Comparison of ENCODE assay signal across 1 cellular context in the genomic region with DNA sequence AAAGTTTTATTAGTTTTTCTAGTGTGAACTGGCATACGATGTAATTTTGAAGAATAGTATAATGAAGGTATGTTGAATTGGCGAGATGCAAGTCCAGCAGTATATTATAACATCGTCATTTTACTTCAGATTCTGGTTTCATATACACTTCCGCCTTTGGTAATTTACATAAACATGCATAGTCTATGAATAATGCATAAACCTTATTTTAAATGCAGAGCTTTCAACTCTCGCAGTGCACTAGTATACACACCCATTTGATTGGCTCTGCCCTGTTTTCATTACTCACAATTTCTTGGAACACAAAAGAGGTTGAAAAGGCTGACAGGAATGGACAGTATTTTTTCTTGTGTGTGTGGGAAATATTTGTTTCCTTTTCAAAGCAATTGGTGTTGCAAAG.
TF ChIP-seq lines count a peak whose summit lies in the region.

No MANE protein-coding gene starts in this region.

TF ChIP-seq in H1, 55 proteins besides CTCF, POLR2A, EP300 and RAD21 (continued from another document):
- TF ChIP-seq, protein P1, sequence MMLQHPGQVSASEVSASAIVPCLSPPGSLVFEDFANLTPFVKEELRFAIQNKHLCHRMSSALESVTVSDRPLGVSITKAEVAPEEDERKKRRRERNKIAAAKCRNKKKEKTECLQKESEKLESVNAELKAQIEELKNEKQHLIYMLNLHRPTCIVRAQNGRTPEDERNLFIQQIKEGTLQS (IDR thresholded peaks at IDR 0.05; ENCODE audit: insufficient read depth, low read depth, low read length), result no peak
- TF ChIP-seq RFX5 (IDR thresholded peaks at IDR 0.05; ENCODE audit: borderline replicate concordance, low read depth, low read length) (no peak), CEBPB (IDR thresholded peaks at IDR 0.05; ENCODE audit: low read depth, low read length) (no peak), MAX (IDR thresholded peaks at IDR 0.05) (no peak), NRF1 (IDR thresholded peaks at IDR 0.05; ENCODE audit: low read depth, low read length) (no peak)
